ENCODE assay signal across 16 cellular contexts in genomic region chr1:228176461-228177182, GRCh38. TPM values are rescaled to one million over a fixed set of nuclear protein-coding genes. Genes with fewer than 3 reads are reported as not detected.
DNase-seq lines count a peak whose midpoint lies in the region; ATAC-seq and TF ChIP-seq lines count a peak whose summit lies in the region.
"Had no signal": no experiment of that assay in that cellular context is flagged by ENCODE, and none has a peak within 500 bp of the region (broad histone marks: within the 10 kb centered on the region; RNA-seq: fewer than 3 reads in every experiment).

No MANE protein-coding gene starts in this region.

- peak; percentile 72 for ATAC-seq in Right ventricle myocardium inferior
- peak; percentile 58 to 88 (median 79) for ATAC-seq in heart right ventricle
- no peak for ATAC-seq in upper lobe of left lung (ENCODE audit: low FRiP score in 2 of 2)
- no peak for ATAC-seq in GM21423 (IDR thresholded peaks at IDR 0.05; ENCODE audit: unreplicated experiment)

- H3K4me1 ChIP-seq in right atrium auricular region (peaks cover 0 to 3% of the 10 kb centered on the region in 2 donors), heart right ventricle (peaks cover 0 to 29% (median 9%) of the 10 kb centered on the region in 9 donors), upper lobe of left lung (peaks cover 31 to 57% (median 41%) of the 10 kb centered on the region in 4 donors)
- H3K4me1 ChIP-seq: SJCRH30 had no signal

- no peaks in the 10 kb centered on the region for H3K27me3 ChIP-seq in right atrium auricular region
- H3K27me3 ChIP-seq in heart right ventricle, result no peaks in the 10 kb centered on the region
- no peaks in the 10 kb centered on the region for H3K27me3 ChIP-seq in upper lobe of left lung
- H3K27me3 ChIP-seq: SJCRH30 had no signal

- H3K36me3 ChIP-seq in right atrium auricular region, result peaks cover 18% of the 10 kb centered on the region
- H3K36me3 ChIP-seq in heart right ventricle, result peaks cover 0 to 24% (median 3%) of the 10 kb centered on the region in 9 donors
- H3K36me3 ChIP-seq in upper lobe of left lung, result peaks cover 0 to 12% (median 7%) of the 10 kb centered on the region in 4 donors
- H3K36me3 ChIP-seq: SJCRH30 had no signal

- H3K4me3 ChIP-seq in right atrium auricular region (no peak overlapping the region), heart right ventricle (no peak overlapping the region), upper lobe of left lung (peak overlapping the region in 2 of 4 donors; percentile 34 to 46)
- H3K4me3 ChIP-seq: SJCRH30 had no signal

- H3K27ac ChIP-seq in right atrium auricular region, result no peak overlapping the region
- H3K27ac ChIP-seq in heart right ventricle, result peak overlapping the region in 6 of 10 donors; percentile 26 to 68 (median 56)
- peak overlapping the region; percentile 33 to 86 (median 71) for H3K27ac ChIP-seq in upper lobe of left lung
- H3K27ac ChIP-seq: C4-2B, SJCRH30 had no signal

- TF ChIP-seq POLR2A in upper lobe of left lung (IDR thresholded peaks at IDR 0.05), result no peak

- no peaks in the 10 kb centered on the region for H3K9me3 ChIP-seq in right atrium auricular region
- H3K9me3 ChIP-seq in heart right ventricle, result no peaks in the 10 kb centered on the region
- no peaks in the 10 kb centered on the region for H3K9me3 ChIP-seq in upper lobe of left lung
- H3K9me3 ChIP-seq: SJCRH30 had no signal

- TF ChIP-seq CTCF in right atrium auricular region (IDR thresholded peaks at IDR 0.05) (no peak), heart right ventricle (IDR thresholded peaks at IDR 0.05) (no peak), upper lobe of left lung (IDR thresholded peaks at IDR 0.05) (no peak)

- WGBS in heart right ventricle, 2 donors, result 81 to 84% methylated on average over 19 of the region's 19 CpGs
- WGBS in upper lobe of left lung, 2 donors, result 70 to 92% methylated on average over 9 to 18 of the region's 19 CpGs

- DNase-seq in Right ventricle myocardium inferior (ENCODE audit: missing footprints) (peak; percentile 76), right atrium auricular region (ENCODE audit: low spot score) (no peak), heart right ventricle (peak; percentile 58 to 59), mesenteric fat pad (ENCODE audit: low spot score) (peak; percentile 77), upper lobe of left lung (peak in 1 of 2 donors; percentile 79), activated gamma-delta T cell (lab: John Stamatoyannopoulos, UW) (no peak), NCI-H446 (lab: John Stamatoyannopoulos, UW) (no peak)
- DNase-seq: 8988T, DMS153, H7, NCI-H187, NCI-H69, OCI-M1, SJCRH30 had no signal

- intact Hi-C loops in Right ventricle myocardium inferior (cut with DNase I) (no loop called here), heart right ventricle (cut with DNase I) (loop anchor here in 1 of 10 donors (10.0 kb wide), 1 partner anchor 52 kb away; no protein-coding TSS in a partner anchor)

- TF ChIP-seq EP300 in upper lobe of left lung (IDR thresholded peaks at IDR 0.05), result no peak

RNA-seq across cellular contexts. Expression of gene IBA57, which starts 11.0 kb away (rescaled TPM):
- total RNA-seq in Right ventricle myocardium inferior (12.7 TPM), right atrium auricular region (1 to 10 TPM; 6.7 to 7.1 TPM), heart right ventricle (10 to 100 TPM in 9 of 10 donors, 1 to 10 TPM in 1; 9.3 to 20.3 (median 17.2) TPM), mesenteric fat pad (7.5 TPM), upper lobe of left lung (10 to 100 TPM in 4 of 6 donors, 1 to 10 TPM in 2; 6.1 to 19.3 (median 13.9) TPM)
- 1 to 10 TPM; 2.8 to 6.7 TPM for polyA plus RNA-seq in heart right ventricle

RNA-seq across cellular contexts. Expression of gene GJC2, which starts 26.9 kb away (rescaled TPM):
- total RNA-seq in Right ventricle myocardium inferior (1.6 TPM), right atrium auricular region (1 to 10 TPM in 1 of 2 donors, under 1 TPM in 1; 0.93 to 2.3 TPM), heart right ventricle (1 to 10 TPM in 7 of 10 donors, under 1 TPM in 3; 0.61 to 1.5 (median 1.2) TPM), mesenteric fat pad (2.6 TPM), upper lobe of left lung (1 to 10 TPM; 1.4 to 8.7 (median 2.0) TPM)
- polyA plus RNA-seq in heart right ventricle, result 1 to 10 TPM; 1.0 to 1.4 TPM

RNA-seq across cellular contexts. Expression of gene OBSCN, which starts 31.2 kb away (rescaled TPM):
- total RNA-seq in Right ventricle myocardium inferior (275 TPM), right atrium auricular region (100 to 1,000 TPM; 159 to 317 TPM), heart right ventricle (100 to 1,000 TPM; 285 to 541 (median 407) TPM), mesenteric fat pad (3.7 TPM), upper lobe of left lung (100 to 1,000 TPM in 1 of 6 donors, 10 to 100 TPM in 5; 15.7 to 160 (median 47.0) TPM)
- 100 to 1,000 TPM; 176 to 639 TPM for polyA plus RNA-seq in heart right ventricle

RNA-seq across cellular contexts. Expression of gene GUK1, which starts 36.5 kb away (rescaled TPM):
- total RNA-seq in Right ventricle myocardium inferior (162 TPM), right atrium auricular region (100 to 1,000 TPM; 179 to 277 TPM), heart right ventricle (100 to 1,000 TPM; 121 to 207 (median 159) TPM), mesenteric fat pad (220 TPM), upper lobe of left lung (100 to 1,000 TPM; 198 to 385 (median 269) TPM)
- polyA plus RNA-seq in heart right ventricle, result 100 to 1,000 TPM; 275 to 474 TPM

Comparison
In these comparisons a context has a peak if more than half of its experiments do, and no peak if none do; other contexts are left out.
1. DNase-seq: peak in Right ventricle myocardium inferior (single experiment), heart right ventricle (2 of 2) and mesenteric fat pad (single experiment); none in right atrium auricular region (single experiment), activated gamma-delta T cell (single experiment) and NCI-H446 (0 of 2).
2. H3K27ac ChIP-seq: peak in heart right ventricle (6 of 10) and upper lobe of left lung (4 of 4); none in right atrium auricular region (0 of 2).
3. ATAC-seq: peak in Right ventricle myocardium inferior (single experiment) and heart right ventricle (8 of 8); none in upper lobe of left lung (0 of 2) and GM21423 (single experiment).